ENCODE assay signal across 12 cellular contexts in genomic region chr4:176054942-176055341, GRCh38. TPM values are rescaled to one million over a fixed set of nuclear protein-coding genes. Genes with fewer than 3 reads are reported as not detected.
DNase-seq lines count a peak whose midpoint lies in the region; ATAC-seq, FAIRE-seq and TF ChIP-seq lines count a peak whose summit lies in the region.
"Had no signal": no experiment of that assay in that cellular context is flagged by ENCODE, and none has a peak within 500 bp of the region (broad histone marks: within the 10 kb centered on the region; RNA-seq: fewer than 3 reads in every experiment).

No MANE protein-coding gene starts in this region.

- H3K79me2 ChIP-seq in HepG2 (ENCODE audit: insufficient read depth, low read length): no peaks in the 10 kb centered on the region
- no peaks in the 10 kb centered on the region for H3K79me2 ChIP-seq in PC-3 (ENCODE audit: low read length)

- TF ChIP-seq CTCF in liver (IDR thresholded peaks at IDR 0.05; ENCODE audit: low read depth, low read length, missing input control) (no peak), HepG2 (CRISPR knock-in tag; IDR thresholded peaks at IDR 0.05) (no peak), PC-3 (conservative IDR thresholded peaks at IDR 0.05; ENCODE audit: low read depth, low read length) (peak; percentile 35; the same call in 1 of the 2 replicates)

- H3K9ac ChIP-seq in liver (ENCODE audit: low read depth in 1 of 2, low read length in 2 of 2) (no peak overlapping the region), HepG2 (ENCODE audit: insufficient read depth, low read depth, low read length) (no peak overlapping the region), PC-3 (ENCODE audit: low read length) (no peak overlapping the region)
- H3K9ac ChIP-seq: BLaER1 treated with 17β-estradiol and CSF1 and Interleukin-3, amounts not matched to agents 10 nM and 100 nM had no signal

- H3K27me3 ChIP-seq in liver (ENCODE audit: control insufficient read depth in 4 of 4, insufficient read depth in 4 of 4, low read length in 3 of 4) (no peaks in the 10 kb centered on the region), HepG2 (ENCODE audit: control insufficient read depth in 1 of 2, insufficient read depth in 2 of 2, low read length in 2 of 2) (no peaks in the 10 kb centered on the region), PC-3 (ENCODE audit: low read length) (no peaks in the 10 kb centered on the region)
- H3K27me3 ChIP-seq: BLaER1 treated with 17β-estradiol and CSF1 and Interleukin-3, amounts not matched to agents 10 nM and 100 nM had no signal

- 29% methylated on average over 2 of the region's 2 CpGs for WGBS in liver
- WGBS in HepG2 (ENCODE audit: low lambda C conversion rate): 12% methylated on average over 2 of the region's 2 CpGs

- H3K9me3 ChIP-seq in liver (ENCODE audit: control insufficient read depth in 4 of 4, low read length in 3 of 4) (no peaks in the 10 kb centered on the region), HepG2 (ENCODE audit: low read length) (no peaks in the 10 kb centered on the region), PC-3 (ENCODE audit: low read length) (no peaks in the 10 kb centered on the region)
- H3K9me3 ChIP-seq: BLaER1 treated with 17β-estradiol and CSF1 and Interleukin-3, amounts not matched to agents 10 nM and 100 nM had no signal

- H3K4me3 ChIP-seq in liver (ENCODE audit: low read depth in 1 of 3, low read length in 3 of 3): no peak overlapping the region
- no peak overlapping the region for H3K4me3 ChIP-seq in HepG2 (replicated peaks in 1 of 3; ENCODE audit: insufficient read depth in 1 of 3, low read depth in 2 of 3, low read length in 3 of 3)
- H3K4me3 ChIP-seq in PC-3 (ENCODE audit: low read length): no peak overlapping the region
- H3K4me3 ChIP-seq: BLaER1 treated with 17β-estradiol and CSF1 and Interleukin-3, amounts not matched to agents 10 nM and 100 nM; smooth muscle cell had no signal

- CTCF ChIA-PET in HepG2 (lab: Yijun Ruan, JAX; ENCODE audit: low intra/inter-chr PET ratio, low total read pairs) (no interaction called here), PC-3 (lab: Charles Lee) (no interaction called here)

- no peaks in the 10 kb centered on the region for H3K4me1 ChIP-seq in liver (ENCODE audit: control insufficient read depth in 4 of 4, insufficient read depth in 4 of 4, low read length in 3 of 4)
- H3K4me1 ChIP-seq in HepG2 (ENCODE audit: insufficient read depth, low read length): no peaks in the 10 kb centered on the region
- no peaks in the 10 kb centered on the region for H3K4me1 ChIP-seq in PC-3 (ENCODE audit: insufficient read depth, low read length)

- POLR2A ChIA-PET in HepG2 (lab: Yijun Ruan, JAX): no interaction called here
- POLR2A ChIA-PET in PC-3 (lab: Charles Lee; ENCODE audit: unreplicated experiment): no interaction called here

- no peaks in the 10 kb centered on the region for H3F3A ChIP-seq in PC-3 (ENCODE audit: low read length, unreplicated experiment)

- H3K36me3 ChIP-seq in liver (ENCODE audit: control insufficient read depth in 4 of 4, insufficient read depth in 3 of 4, low read depth in 1 of 4, low read length in 3 of 4): no peaks in the 10 kb centered on the region
- no peaks in the 10 kb centered on the region for H3K36me3 ChIP-seq in HepG2 (replicated peaks in 1 of 2; ENCODE audit: control insufficient read depth in 1 of 2, insufficient read depth in 2 of 2, low read length in 2 of 2)
- no peaks in the 10 kb centered on the region for H3K36me3 ChIP-seq in PC-3 (ENCODE audit: low read depth, low read length)
- H3K36me3 ChIP-seq: BLaER1 treated with 17β-estradiol and CSF1 and Interleukin-3, amounts not matched to agents 10 nM and 100 nM had no signal

- no peaks in the 10 kb centered on the region for H3K9me2 ChIP-seq in PC-3 (replicated peaks; ENCODE audit: low read length)

- H4K20me1 ChIP-seq in HepG2 (ENCODE audit: insufficient read depth, low read length): no peaks in the 10 kb centered on the region
- H4K20me1 ChIP-seq in PC-3 (ENCODE audit: low read length): no peaks in the 10 kb centered on the region
- H4K20me1 ChIP-seq: BLaER1 treated with 17β-estradiol and CSF1 and Interleukin-3, amounts not matched to agents 10 nM and 100 nM had no signal

- in situ Hi-C loops in HepG2 (cut with HindIII; ENCODE audit: extremely low pct_ligation_motif_present, low pct_unique_long_range_greater_than_20kb): no loop called here

- intact Hi-C loops in HepG2 (cut with micrococcal nuclease; ENCODE audit: unreplicated experiment): no loop called here
- intact Hi-C loops in PC-3 (cut with micrococcal nuclease): no loop called here

- no peak for TF ChIP-seq EP300 in HepG2 (IDR thresholded peaks at IDR 0.05; ENCODE audit: low read depth in 2 of 2, low read length in 2 of 2)
- no peak for TF ChIP-seq EP300 in HepG2 (CRISPR knock-in tag; IDR thresholded peaks at IDR 0.05; ENCODE audit: borderline replicate concordance)

- TF ChIP-seq POLR2A in HepG2 (IDR thresholded peaks at IDR 0.05; ENCODE audit: insufficient read depth in 1 of 2, low read depth in 2 of 2, low read length in 2 of 2): no peak

- no peak for ATAC-seq in HepG2
- no peak for ATAC-seq in PC-3
- ATAC-seq in GM21360 (IDR thresholded peaks at IDR 0.05; ENCODE audit: unreplicated experiment): no peak
- ATAC-seq in GM18873 (IDR thresholded peaks at IDR 0.05; ENCODE audit: low FRiP score, unreplicated experiment): no peak
- ATAC-seq in HG03354 (IDR thresholded peaks at IDR 0.05; ENCODE audit: poor library complexity, severe bottlenecking, unreplicated experiment): no peak

- H3K4me2 ChIP-seq in HepG2 (ENCODE audit: low read depth, low read length): no peak overlapping the region
- H3K4me2 ChIP-seq in PC-3 (ENCODE audit: low read length): no peak overlapping the region
- H3K4me2 ChIP-seq: smooth muscle cell had no signal

- BruUV-seq in HepG2 (replicated peaks; lab: Mats Ljungman, UMichigan): no TSS peak
- BruUV-seq in PC-3 (replicated peaks; lab: Mats Ljungman, UMichigan): no TSS peak

- TF ChIP-seq RAD21 in liver (IDR thresholded peaks at IDR 0.05) (peak; percentile 62 to 67), HepG2 (CRISPR knock-in tag; IDR thresholded peaks at IDR 0.05) (no peak)

- DNase-seq in HepG2 (ENCODE audit: low spot score) (no peak), PC-3 (no peak), germinal center (ENCODE audit: low spot score) (peak; percentile 13), activated T-cell treated with anti-CD3 and anti-CD28 coated beads for 4 hours (no peak)
- DNase-seq: activated effector memory CD4-positive, alpha-beta T cell treated with Interleukin-2 at 50 U/mL for 16 hours; central memory CD4-positive, alpha-beta T cell had no signal

- H3K27ac ChIP-seq in liver (ENCODE audit: low read depth in 1 of 2, low read length in 2 of 2) (no peak overlapping the region), HepG2 (ENCODE audit: extremely low read length, insufficient read depth, low read length) (no peak overlapping the region), PC-3 (ENCODE audit: low read length) (no peak overlapping the region)
- H3K27ac ChIP-seq: BLaER1 treated with 17β-estradiol and CSF1 and Interleukin-3, amounts not matched to agents 10 nM and 100 nM had no signal

- no peak overlapping the region for H2AFZ ChIP-seq in HepG2 (ENCODE audit: low read length)
- H2AFZ ChIP-seq in PC-3 (ENCODE audit: low read length): 0 out of 2 replicates have a peak overlapping the region, but pooled peaks have one; percentile 18

- no peak for FAIRE-seq in HepG2 (lab: Jason Lieb, UNC)

TF ChIP-seq in HepG2, 621 proteins besides CTCF, POLR2A, EP300 and RAD21 (continues in another document):
- no peak for TF ChIP-seq ZNF230 (CRISPR knock-in tag; IDR thresholded peaks at IDR 0.05)

RNA-seq across cellular contexts. Expression of gene WDR17, which starts 10.7 kb away (rescaled TPM):
- under 1 TPM; 0.50 to 0.84 TPM for total RNA-seq in liver
- under 1 TPM; 0.14 to 0.18 TPM for polyA plus RNA-seq in liver
- not detected in 2 replicates for total RNA-seq in HepG2 (2016; rRNA removed; fragmentation: Illumina TruSeq; extraction: Trizol)
- total RNA-seq in HepG2 (2016; cell fraction: cytosol; rRNA removed; fragmentation: Illumina TruSeq; extraction: Trizol; ENCODE audit: low read depth): not detected in 2 replicates
- total RNA-seq in HepG2 (2016; cell fraction: insoluble cytoplasmic fraction; rRNA removed; fragmentation: Illumina TruSeq; extraction: Trizol): not detected in 2 replicates
- total RNA-seq in HepG2 (2016; cell fraction: membrane; rRNA removed; fragmentation: Illumina TruSeq; extraction: Trizol): not detected in 2 replicates
- total RNA-seq in HepG2 (2016; cell fraction: nucleus; rRNA removed; fragmentation: Illumina TruSeq; extraction: Trizol): not detected in 2 replicates
- polyA plus RNA-seq in HepG2 (2011; rRNA removed): not detected in 2 replicates
- polyA plus RNA-seq in HepG2 (2011; cell fraction: cytosol; rRNA removed): not detected in 2 replicates
- polyA plus RNA-seq in HepG2 (2011; cell fraction: nucleus; rRNA removed): not detected in 2 replicates
- not detected in 2 replicates for polyA plus RNA-seq in HepG2 (2012)
- polyA plus RNA-seq in HepG2 (2016; cell fraction: cytosol; fragmentation: Illumina TruSeq; extraction: Trizol; ENCODE audit: low read depth): not detected in 2 replicates
- polyA plus RNA-seq in HepG2 (2016; cell fraction: insoluble cytoplasmic fraction; fragmentation: Illumina TruSeq; extraction: Trizol; ENCODE audit: low read depth): not detected in 2 replicates
- polyA plus RNA-seq in HepG2 (2016; cell fraction: membrane; fragmentation: Illumina TruSeq; extraction: Trizol; ENCODE audit: low read depth): not detected in 2 replicates
- not detected in 2 replicates for polyA plus RNA-seq in HepG2 (2016; cell fraction: nucleus; fragmentation: Illumina TruSeq; extraction: Trizol; ENCODE audit: insufficient read depth, low read depth)
- 0.02 TPM in 1 of 2 replicates, not detected in the other for polyA minus RNA-seq in HepG2 (2011; rRNA and poly(A)+ RNA removed; ENCODE audit: low replicate concordance)
- not detected in 2 replicates for polyA minus RNA-seq in HepG2 (2011; cell fraction: cytosol; rRNA and poly(A)+ RNA removed)
- not detected in 2 replicates for polyA minus RNA-seq in HepG2 (2011; cell fraction: nucleus; rRNA and poly(A)+ RNA removed)
- total RNA-seq in PC-3 (2014; rRNA removed): 0.69 and 1.3 TPM in 2 replicates
